ENCODE assay signal across 17 cellular contexts in genomic region chr10:113895018-113895417, GRCh38. TPM values are rescaled to one million over a fixed set of nuclear protein-coding genes. Genes with fewer than 3 reads are reported as not detected.
A peak's percentile ranks its signal among the peaks of the same experiment; 100 is the strongest.
DNase-seq lines count a peak whose midpoint lies in the region; ATAC-seq and TF ChIP-seq lines count a peak whose summit lies in the region.
"Had no signal": no experiment of that assay in that cellular context is flagged by ENCODE, and none has a peak within 500 bp of the region (broad histone marks: within the 10 kb centered on the region; RNA-seq: fewer than 3 reads in every experiment).

No MANE protein-coding gene starts in this region.

- no peaks in the 10 kb centered on the region for H3K27me3 ChIP-seq in Caco-2 (replicated peaks; ENCODE audit: control insufficient read depth, insufficient read depth, low read length)
- H3K27me3 ChIP-seq in PC-9 (ENCODE audit: insufficient read depth, low read depth), result no peaks in the 10 kb centered on the region
- H3K27me3 ChIP-seq: BE2C, gastroesophageal sphincter had no signal

- ATAC-seq in left ventricle myocardium superior, result no peak
- no peak for ATAC-seq in stimulated activated naive B cell treated with anti-CD40 and anti-IgM and Interleukin-4, amounts not matched to agents 10 μg/mL and 1 μg/mL and 100 μg/mL, for 72 hours (replicated peaks)
- ATAC-seq in GM21723 (IDR thresholded peaks at IDR 0.05; ENCODE audit: unreplicated experiment), result no peak
- ATAC-seq: activated T-cell treated with anti-CD3 and anti-CD28 coated beads, Interleukin-2, amount 50 U/mL, for 4 hours; gastroesophageal sphincter had no signal

- H3K9me3 ChIP-seq in Caco-2 (no peaks in the 10 kb centered on the region), PC-9 (ENCODE audit: insufficient read depth, low read depth) (no peaks in the 10 kb centered on the region)
- H3K9me3 ChIP-seq: BE2C, gastroesophageal sphincter, ovary had no signal

- POLR2A ChIA-PET in Caco-2 (lab: Charles Lee), result no interaction called here
- POLR2A ChIA-PET in PC-9 (lab: Charles Lee; ENCODE audit: unreplicated experiment), result no interaction called here

- H3K4me3 Mint-ChIP-seq in Caco-2 (ENCODE audit: unreplicated experiment), result no peak overlapping the region
- no peak overlapping the region for H3K4me3 Mint-ChIP-seq in stimulated activated naive B cell treated with anti-CD40 and anti-IgM and Interleukin-4, amounts not matched to agents 10 μg/mL and 1 μg/mL and 100 μg/mL, for 72 hours
- H3K4me3 Mint-ChIP-seq: activated T-cell treated with anti-CD3 and anti-CD28 coated beads, Interleukin-2, amount 50 U/mL, for 4 hours had no signal

- no TSS peak for BruUV-seq in Caco-2 (replicated peaks; lab: Mats Ljungman, UMichigan)
- BruUV-seq in PC-9 (replicated peaks; lab: Mats Ljungman, UMichigan), result no TSS peak

- H3K27ac ChIP-seq in PC-9 (no peak overlapping the region), epithelial cell of prostate (no peak overlapping the region)
- H3K27ac ChIP-seq: gastroesophageal sphincter, ovary had no signal

- no peak overlapping the region for H2AFZ ChIP-seq in PC-9

- H3K4me3 ChIP-seq in Caco-2 (ENCODE audit: low read depth, low read length) (no peak overlapping the region), PC-9 (no peak overlapping the region)
- H3K4me3 ChIP-seq: gastroesophageal sphincter, ovary had no signal

- H3K4me1 ChIP-seq in Caco-2, result peaks cover 30% of the 10 kb centered on the region
- H3K4me1 ChIP-seq in PC-9 (replicated peaks; ENCODE audit: insufficient read depth), result peaks cover 19% of the 10 kb centered on the region

- H3K4me1 Mint-ChIP-seq in Caco-2 (ENCODE audit: low read depth, unreplicated experiment), result peaks cover 43% of the 10 kb centered on the region
- peaks cover 2 to 12% of the 10 kb centered on the region in 2 donors for H3K4me1 Mint-ChIP-seq in stimulated activated naive B cell treated with anti-CD40 and anti-IgM and Interleukin-4, amounts not matched to agents 10 μg/mL and 1 μg/mL and 100 μg/mL, for 72 hours

- no peaks in the 10 kb centered on the region for H3K9me2 ChIP-seq in PC-9 (ENCODE audit: insufficient read depth)

- 0 out of 2 replicates have a peak overlapping the region, but pooled peaks have one; percentile 23 for H3K4me2 ChIP-seq in PC-9

- no peaks in the 10 kb centered on the region; the same call in 1 of the 2 replicates for H4K20me1 ChIP-seq in PC-9 (ENCODE audit: insufficient read depth)

- intact Hi-C loops in Caco-2 (cut with micrococcal nuclease; ENCODE audit: unreplicated experiment), result loop anchor here (10.0 kb wide), 1 partner anchor 150 kb away; the partner anchor contains the start of gene ADRB1
- intact Hi-C loops in PC-9 (cut with micrococcal nuclease; ENCODE audit: unreplicated experiment), result no loop called here
- intact Hi-C loops in left ventricle myocardium superior (cut with micrococcal nuclease), result no loop called here

- DNase-seq in Caco-2, result no peak
- DNase-seq in PC-9, result peak in 1 of 2 experiments; percentile 66
- peak; percentile 36 for DNase-seq in epithelial cell of prostate (ENCODE audit: low read depth, low spot score)
- DNase-seq in myocyte (ENCODE audit: low read depth), result peak; percentile 10
- DNase-seq in activated effector memory CD4-positive, alpha-beta T cell treated with anti-CD3 and anti-CD28 coated beads, Interleukin-2, amount 50 U/mL, for 16 hours, result no peak
- no peak for DNase-seq in left ventricle myocardium superior
- no peak for DNase-seq in stimulated activated naive B cell treated with anti-CD40 and anti-IgM and Interleukin-4, amounts not matched to agents 10 μg/mL and 1 μg/mL and 100 μg/mL, for 72 hours
- DNase-seq: activated T-cell treated with anti-CD3 and anti-CD28 coated beads, Interleukin-2, amount 50 U/mL, for 4 hours; BE2C; cortex of kidney; DND-41; MV-4-11; NK-92 treated with Interleukin-12 subunit alpha and Interleukin-12 subunit beta, amount 100 ng/mL, for 24 hours; ovary; SIG-M5 had no signal

- CTCF ChIA-PET in Caco-2 (lab: Charles Lee), result no interaction called here
- CTCF ChIA-PET in PC-9 (lab: Charles Lee), result no interaction called here

- TF ChIP-seq CTCF in Caco-2 (IDR thresholded peaks at IDR 0.05; ENCODE audit: insufficient read depth in 1 of 2, low read depth in 1 of 2, low read length in 1 of 2, severe bottlenecking in 1 of 2, unreplicated experiment in 1 of 2) (no peak), PC-9 (conservative IDR thresholded peaks at IDR 0.05) (no peak)

- no peaks in the 10 kb centered on the region for H3K9me3 Mint-ChIP-seq in Caco-2 (ENCODE audit: unreplicated experiment)
- H3K9me3 Mint-ChIP-seq in stimulated activated naive B cell treated with anti-CD40 and anti-IgM and Interleukin-4, amounts not matched to agents 10 μg/mL and 1 μg/mL and 100 μg/mL, for 72 hours, result peaks cover 0 to 1% of the 10 kb centered on the region in 2 donors
- H3K9me3 Mint-ChIP-seq: activated T-cell treated with anti-CD3 and anti-CD28 coated beads, Interleukin-2, amount 50 U/mL, for 4 hours had no signal

- H3K36me3 ChIP-seq in Caco-2 (ENCODE audit: control insufficient read depth, insufficient read depth, low read length) (no peaks in the 10 kb centered on the region), PC-9 (ENCODE audit: low read depth) (no peaks in the 10 kb centered on the region; the same call in 1 of the 2 replicates)
- H3K36me3 ChIP-seq: ovary had no signal

- H3K36me3 Mint-ChIP-seq in Caco-2 (ENCODE audit: insufficient read depth, unreplicated experiment), result peaks cover 20% of the 10 kb centered on the region
- peaks cover 31 to 43% of the 10 kb centered on the region in 2 donors for H3K36me3 Mint-ChIP-seq in stimulated activated naive B cell treated with anti-CD40 and anti-IgM and Interleukin-4, amounts not matched to agents 10 μg/mL and 1 μg/mL and 100 μg/mL, for 72 hours

- H3K79me2 ChIP-seq in PC-9 (ENCODE audit: low read depth), result no peaks in the 10 kb centered on the region

- H3F3A ChIP-seq in PC-9 (ENCODE audit: insufficient read depth, low read depth), result no peaks in the 10 kb centered on the region

- no peaks in the 10 kb centered on the region for H3K27me3 Mint-ChIP-seq in Caco-2 (ENCODE audit: insufficient read depth, unreplicated experiment)
- H3K27me3 Mint-ChIP-seq in stimulated activated naive B cell treated with anti-CD40 and anti-IgM and Interleukin-4, amounts not matched to agents 10 μg/mL and 1 μg/mL and 100 μg/mL, for 72 hours, result no peaks in the 10 kb centered on the region

- peak overlapping the region; percentile 46 for H3K27ac Mint-ChIP-seq in Caco-2 (ENCODE audit: unreplicated experiment)
- no peak overlapping the region for H3K27ac Mint-ChIP-seq in stimulated activated naive B cell treated with anti-CD40 and anti-IgM and Interleukin-4, amounts not matched to agents 10 μg/mL and 1 μg/mL and 100 μg/mL, for 72 hours

RNA-seq across cellular contexts. Expression of gene NHLRC2, which starts 40.6 kb away (rescaled TPM):
- total RNA-seq in Caco-2 (2022) (30.8 and 37.4 TPM in 2 replicates), PC-9 (2021) (22.5 and 22.8 TPM in 2 replicates), myocyte (21.2 and 26.9 TPM in 2 replicates), left ventricle myocardium superior (76.9 TPM)
- polyA plus RNA-seq in myocyte (2012), result 3.4 TPM

RNA-seq across cellular contexts. Expression of gene DCLRE1A, which starts 41.1 kb away (rescaled TPM):
- 13.3 and 13.5 TPM in 2 replicates for total RNA-seq in Caco-2 (2022)
- 6.1 and 7.7 TPM in 2 replicates for total RNA-seq in PC-9 (2021)
- total RNA-seq in myocyte, result 3.8 and 4.4 TPM in 2 replicates
- polyA plus RNA-seq in myocyte (2012), result 2.4 TPM
- total RNA-seq in left ventricle myocardium superior, result 6.3 TPM

Comparison
In these comparisons a context has a peak if more than half of its experiments do, and no peak if none do; other contexts are left out.
1. DNase-seq: peak in epithelial cell of prostate (single experiment) and myocyte (single experiment); none in Caco-2 (0 of 2), activated effector memory CD4-positive, alpha-beta T cell treated with anti-CD3 and anti-CD28 coated beads, Interleukin-2, amount 50 U/mL, for 16 hours (single experiment), left ventricle myocardium superior (single experiment) and stimulated activated naive B cell treated with anti-CD40 and anti-IgM and Interleukin-4, amounts not matched to agents 10 μg/mL and 1 μg/mL and 100 μg/mL, for 72 hours (single experiment).